In genomic region chr12:10362828-10363664, GRCh38 we compare ENCODE assay signal across 10 cellular contexts. TPM values are rescaled to one million over a fixed set of nuclear protein-coding genes. Genes with fewer than 3 reads are reported as not detected.
A peak's percentile ranks its signal among the peaks of the same experiment; 100 is the strongest.
DNase-seq lines count a peak whose midpoint lies in the region; ATAC-seq and TF ChIP-seq lines count a peak whose summit lies in the region.
"Had no signal": no experiment of that assay in that cellular context is flagged by ENCODE, and none has a peak within 500 bp of the region (broad histone marks: within the 10 kb centered on the region; RNA-seq: fewer than 3 reads in every experiment).

No MANE protein-coding gene starts in this region.

- H3K27ac ChIP-seq in heart left ventricle (peak overlapping the region in 9 of 12 donors; percentile 79 to 97 (median 92)), ascending aorta (peak overlapping the region; percentile 88 to 90), liver (ENCODE audit: low read depth in 1 of 2, low read length in 2 of 2) (peak overlapping the region; percentile 97 to 98), urinary bladder (ENCODE audit: low read depth) (peak overlapping the region; percentile 94)

- no peaks in the 10 kb centered on the region for H3K9me3 ChIP-seq in heart left ventricle
- no peaks in the 10 kb centered on the region for H3K9me3 ChIP-seq in ascending aorta
- no peaks in the 10 kb centered on the region for H3K9me3 ChIP-seq in liver (ENCODE audit: control insufficient read depth in 4 of 4, low read length in 3 of 4)

- no peak for ATAC-seq in heart left ventricle
- no peak for ATAC-seq in Right ventricle myocardium superior (ENCODE audit: poor library complexity)
- no peak for ATAC-seq in GM19463 (IDR thresholded peaks at IDR 0.05; ENCODE audit: unreplicated experiment)

- H3K4me1 ChIP-seq in heart left ventricle (peaks cover 0 to 54% (median 14%) of the 10 kb centered on the region in 12 donors), ascending aorta (peaks cover 10% of the 10 kb centered on the region in 2 donors), liver (ENCODE audit: control insufficient read depth in 4 of 4, insufficient read depth in 4 of 4, low read length in 3 of 4) (peaks cover 2 to 22% (median 11%) of the 10 kb centered on the region in 4 donors), urinary bladder (ENCODE audit: insufficient read depth) (no peaks in the 10 kb centered on the region)

- 65 to 69% (median 68%) methylated on average over 9 of the region's 9 CpGs for WGBS in heart left ventricle, 4 donors
- 74% methylated on average over 9 of the region's 9 CpGs for WGBS in liver
- 30% methylated on average over 9 of the region's 9 CpGs for WGBS in urinary bladder

- TF ChIP-seq CTCF in heart left ventricle (IDR thresholded peaks at IDR 0.05) (no peak), ascending aorta (IDR thresholded peaks at IDR 0.05) (no peak), liver (IDR thresholded peaks at IDR 0.05; ENCODE audit: low read depth, low read length, missing input control) (no peak)

- DNase-seq in heart left ventricle (no peak), Right ventricle myocardium superior (no peak), ascending aorta (ENCODE audit: low spot score in 2 of 2) (no peak), SHP77 treated with DMSO at 0.1 percent for 48 hours (lab: John Stamatoyannopoulos, UW) (no peak), NCI-H2196 (lab: John Stamatoyannopoulos, UW; ENCODE audit: unreplicated experiment) (no peak)
- DNase-seq: NCI-H2171; stimulated activated naive CD4-positive, alpha-beta T cell had no signal

- no peak for TF ChIP-seq RAD21 in liver (IDR thresholded peaks at IDR 0.05)

- H3K9ac ChIP-seq in liver (ENCODE audit: low read depth in 1 of 2, low read length in 2 of 2), result no peak overlapping the region

- H3K4me3 ChIP-seq in heart left ventricle (peak overlapping the region in 7 of 12 donors; percentile 3 to 92 (median 66)), ascending aorta (no peak overlapping the region), liver (ENCODE audit: low read depth in 1 of 3, low read length in 3 of 3) (no peak overlapping the region), urinary bladder (ENCODE audit: low read depth, low read length) (peak overlapping the region; percentile 2)

- TF ChIP-seq POLR2A in heart left ventricle (IDR thresholded peaks at IDR 0.05), result no peak

- no peaks in the 10 kb centered on the region for H3K36me3 ChIP-seq in heart left ventricle
- no peaks in the 10 kb centered on the region for H3K36me3 ChIP-seq in ascending aorta
- no peaks in the 10 kb centered on the region for H3K36me3 ChIP-seq in liver (ENCODE audit: control insufficient read depth in 4 of 4, insufficient read depth in 3 of 4, low read depth in 1 of 4, low read length in 3 of 4)
- no peaks in the 10 kb centered on the region for H3K36me3 ChIP-seq in urinary bladder (ENCODE audit: insufficient read depth)

- intact Hi-C loops in heart left ventricle (cut with DNase I) (loop anchor here in 2 of 10 donors (5.0 to 10.0 kb wide), 3 partner anchors 128 to 362 kb away; partner anchors contain the start of genes GABARAPL1 (in 1 of the 2) and YBX3 (in 1 of the 2)), Right ventricle myocardium superior (cut with DNase I) (loop anchor here (10.0 kb wide), 1 partner anchor 148 kb away; the partner anchor contains the start of gene GABARAPL1), ascending aorta (cut with DNase I) (loop anchor here (5.0 to 10.0 kb wide), 3 partner anchors 151 to 812 kb away; partner anchors contain the start of genes GABARAPL1 and SMIM10L1)

- H3K27me3 ChIP-seq in heart left ventricle (no peaks in the 10 kb centered on the region), ascending aorta (no peaks in the 10 kb centered on the region), liver (ENCODE audit: control insufficient read depth in 4 of 4, insufficient read depth in 4 of 4, low read length in 3 of 4) (no peaks in the 10 kb centered on the region)

TF ChIP-seq in liver, 16 proteins besides CTCF, POLR2A, EP300 and RAD21:
- TF ChIP-seq FOXA1 (IDR thresholded peaks at IDR 0.05) (no peak), GABPA (IDR thresholded peaks at IDR 0.05 in 1 of 2, conservative IDR thresholded peaks at IDR 0.05 in 1 of 2) (no peak), JUND (IDR thresholded peaks at IDR 0.05) (no peak), REST (IDR thresholded peaks at IDR 0.05) (no peak), SP1 (IDR thresholded peaks at IDR 0.05) (no peak), HNF4G (IDR thresholded peaks at IDR 0.05) (no peak), FOXA2 (IDR thresholded peaks at IDR 0.05) (no peak), NR2F2 (IDR thresholded peaks at IDR 0.05) (no peak), ATF3 (IDR thresholded peaks at IDR 0.05) (no peak), TAF1 (conservative IDR thresholded peaks at IDR 0.05) (no peak), HNF4A (conservative IDR thresholded peaks at IDR 0.05) (no peak), EGR1 (IDR thresholded peaks at IDR 0.05; ENCODE audit: low read depth in 2 of 2) (no peak), MAX (IDR thresholded peaks at IDR 0.05) (no peak), ZBTB33 (IDR thresholded peaks at IDR 0.05) (no peak), RXRA (IDR thresholded peaks at IDR 0.05) (no peak), YY1 (IDR thresholded peaks at IDR 0.05) (no peak)

RNA-seq across cellular contexts. Expression of gene KLRK1, which starts 26.8 kb away (rescaled TPM):
- total RNA-seq in heart left ventricle (1 to 10 TPM in 2 of 9 donors, under 1 TPM in 5, not detected in 2; 0.45 to 6.6 (median 0.49) TPM), Right ventricle myocardium superior (0.46 TPM), ascending aorta (not detected), liver (1 to 10 TPM in 1 of 2 donors, under 1 TPM in 1; 0.98 to 4.0 TPM), urinary bladder (1.3 TPM)
- polyA plus RNA-seq in heart left ventricle (under 1 TPM; 0.28 to 0.69 TPM), liver (1 to 10 TPM; 1.1 to 1.6 TPM), urinary bladder (1.9 TPM)

RNA-seq across cellular contexts. Expression of gene KLRC4, which starts 46.5 kb away (rescaled TPM):
- total RNA-seq in heart left ventricle (1 to 10 TPM in 1 of 9 donors, not detected in 8; 1.1 TPM), Right ventricle myocardium superior (not detected), ascending aorta (not detected), liver (1 to 10 TPM in 1 of 2 donors, under 1 TPM in 1; 0.42 to 1.3 TPM), urinary bladder (0.37 TPM)
- polyA plus RNA-seq in heart left ventricle (not detected), liver (under 1 TPM; 0.17 to 0.22 TPM), urinary bladder (0.23 TPM)

RNA-seq across cellular contexts. Expression of gene KLRD1, which starts 55.4 kb away (rescaled TPM):
- 1 to 10 TPM in 3 of 9 donors, under 1 TPM in 6; 0.25 to 7.4 (median 0.93) TPM for total RNA-seq in heart left ventricle
- polyA plus RNA-seq in heart left ventricle, result 1 to 10 TPM in 1 of 2 donors, under 1 TPM in 1; 0.25 to 1.1 TPM
- 1.6 TPM for total RNA-seq in Right ventricle myocardium superior
- total RNA-seq in ascending aorta, result 0.11 TPM
- 1 to 10 TPM; 1.1 to 5.0 TPM for total RNA-seq in liver
- 1 to 10 TPM in 1 of 2 donors, under 1 TPM in 1; 0.60 to 1.8 TPM for polyA plus RNA-seq in liver
- total RNA-seq in urinary bladder, result 1.0 TPM
- polyA plus RNA-seq in urinary bladder, result 1.2 TPM

RNA-seq across cellular contexts. Expression of gene KLRC3, which starts 57.3 kb away (rescaled TPM):
- total RNA-seq in heart left ventricle, result not detected
- not detected for polyA plus RNA-seq in heart left ventricle
- not detected for total RNA-seq in Right ventricle myocardium superior
- total RNA-seq in ascending aorta, result not detected
- total RNA-seq in liver, result under 1 TPM; 0.14 to 0.50 TPM
- polyA plus RNA-seq in liver, result under 1 TPM in 1 of 2 donors, not detected in 1; 0.08 TPM
- 0.69 TPM for total RNA-seq in urinary bladder
- 0.49 TPM for polyA plus RNA-seq in urinary bladder

Comparison
In these comparisons a context has a peak if more than half of its experiments do, and no peak if none do; other contexts are left out.
1. H3K4me3 ChIP-seq: peak in heart left ventricle (7 of 12) and urinary bladder (single experiment); none in ascending aorta (0 of 2) and liver (0 of 3).
2. Peak in every context shown above with its lines, with median percentiles within 50 percentile points of each other: H3K27ac ChIP-seq.